In the genomic region with DNA sequence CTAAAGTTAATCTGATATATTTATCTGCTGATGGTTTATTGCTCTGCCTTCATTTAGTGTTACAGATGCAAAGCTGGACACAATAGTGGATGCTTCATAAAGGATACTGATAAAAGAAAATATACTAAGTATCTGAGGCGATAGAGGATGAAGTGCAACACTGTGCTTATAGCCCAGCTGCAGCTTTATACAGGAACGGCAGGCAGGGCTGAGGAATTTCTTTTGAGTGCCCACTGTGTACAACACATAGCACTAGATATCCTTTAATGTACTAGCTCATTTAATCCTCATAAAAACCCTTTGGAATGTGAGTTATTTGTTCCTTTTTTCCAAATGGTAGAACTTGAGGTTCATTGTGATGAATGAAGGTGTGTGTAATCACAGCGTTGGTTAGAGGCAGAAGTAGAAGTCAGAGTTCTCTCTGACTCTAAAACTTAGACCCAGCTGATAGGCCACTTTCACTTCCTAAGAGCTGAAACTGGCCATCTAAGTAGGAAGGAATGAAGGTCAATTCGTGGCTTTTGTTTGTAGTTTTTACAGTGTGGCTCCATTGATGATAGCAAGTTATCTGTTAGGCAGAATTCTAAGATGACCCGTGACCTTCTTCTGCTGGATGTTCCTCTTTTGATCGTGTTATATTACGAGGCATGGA, we compare ENCODE assay signal across 17 cellular contexts.
"Had no signal": no experiment of that assay in that cellular context is flagged by ENCODE, and none has a peak within 500 bp of the region (broad histone marks: within the 10 kb centered on the region; RNA-seq: fewer than 3 reads in every experiment).

No MANE protein-coding gene starts in this region.

- H3K27me3 ChIP-seq: ascending aorta, dorsolateral prefrontal cortex, tibial artery, uterus had no signal

- H3K27ac Mint-ChIP-seq: activated T-helper 17 cell treated with anti-CD3 and anti-CD28 coated beads, Interleukin-2, amount 50 U/mL, for 72 hours; endodermal cell; naive thymus-derived CD4-positive, alpha-beta T cell; stimulated activated naive B cell treated with anti-CD40 and anti-IgM and Interleukin-4, amounts not matched to agents 10 μg/mL and 1 μg/mL and 100 μg/mL, for 72 hours had no signal

- H3K36me3 ChIP-seq: ascending aorta, tibial artery, uterus had no signal

- H3K79me2 ChIP-seq: parathyroid adenoma had no signal

- H3K9me3 Mint-ChIP-seq: endodermal cell had no signal

- H3K4me1 Mint-ChIP-seq: activated T-helper 17 cell treated with anti-CD3 and anti-CD28 coated beads, Interleukin-2, amount 50 U/mL, for 72 hours; endodermal cell; stimulated activated naive B cell treated with anti-CD40 and anti-IgM and Interleukin-4, amounts not matched to agents 10 μg/mL and 1 μg/mL and 100 μg/mL, for 72 hours had no signal

- H3K4me1 ChIP-seq: ascending aorta, parathyroid adenoma, tibial artery had no signal

- H3K9me3 ChIP-seq: ascending aorta, mucosa of descending colon, tibial artery, uterus had no signal

- ATAC-seq: activated T-helper 17 cell treated with anti-CD3 and anti-CD28 coated beads, Interleukin-2, amount 50 U/mL, for 72 hours; left lobe of liver; mucosa of descending colon; naive thymus-derived CD4-positive, alpha-beta T cell; stimulated activated naive B cell treated with anti-CD40 and anti-IgM and Interleukin-4, amounts not matched to agents 10 μg/mL and 1 μg/mL and 100 μg/mL, for 72 hours had no signal

- H3K4me3 ChIP-seq: ascending aorta, dorsolateral prefrontal cortex, mucosa of descending colon, tibial artery, uterus had no signal

- H3K9ac ChIP-seq: parathyroid adenoma had no signal

- H3K4me3 Mint-ChIP-seq: activated T-helper 17 cell treated with anti-CD3 and anti-CD28 coated beads, Interleukin-2, amount 50 U/mL, for 72 hours; endodermal cell; naive thymus-derived CD4-positive, alpha-beta T cell; stimulated activated naive B cell treated with anti-CD40 and anti-IgM and Interleukin-4, amounts not matched to agents 10 μg/mL and 1 μg/mL and 100 μg/mL, for 72 hours had no signal

- H3K27ac ChIP-seq: ascending aorta, dorsolateral prefrontal cortex, parathyroid adenoma, tibial artery had no signal

- H3K36me3 Mint-ChIP-seq: naive thymus-derived CD4-positive, alpha-beta T cell; stimulated activated naive B cell treated with anti-CD40 and anti-IgM and Interleukin-4, amounts not matched to agents 10 μg/mL and 1 μg/mL and 100 μg/mL, for 72 hours had no signal

- DNase-seq: activated CD4-positive, CD25-positive, alpha-beta regulatory T cell treated with anti-CD3 and anti-CD28 coated beads, Interleukin-2, amount 50 U/mL, for 72 hours; activated naive CD4-positive, alpha-beta T cell treated with Interleukin-2 at 50 U/mL for 16 hours; dorsolateral prefrontal cortex; endodermal cell; mammary epithelial cell; mucosa of descending colon; naive thymus-derived CD4-positive, alpha-beta T cell; stimulated activated CD4-positive, alpha-beta T cell treated with anti-CD3 and anti-CD28 coated beads, Interleukin-2, amount 100 ng/mL, for 48 hours; stimulated activated naive B cell treated with anti-CD40 and anti-IgM and Interleukin-4, amounts not matched to agents 10 μg/mL and 1 μg/mL and 100 μg/mL, for 72 hours; T1000; tibial artery; uterus had no signal

- H2AFZ ChIP-seq: parathyroid adenoma had no signal

- FAIRE-seq: keratinocyte had no signal

- H3K27me3 Mint-ChIP-seq: activated T-helper 17 cell treated with anti-CD3 and anti-CD28 coated beads, Interleukin-2, amount 50 U/mL, for 72 hours; naive thymus-derived CD4-positive, alpha-beta T cell; stimulated activated naive B cell treated with anti-CD40 and anti-IgM and Interleukin-4, amounts not matched to agents 10 μg/mL and 1 μg/mL and 100 μg/mL, for 72 hours had no signal
